1 cellular context compared by ENCODE assay signal in the genomic region with DNA sequence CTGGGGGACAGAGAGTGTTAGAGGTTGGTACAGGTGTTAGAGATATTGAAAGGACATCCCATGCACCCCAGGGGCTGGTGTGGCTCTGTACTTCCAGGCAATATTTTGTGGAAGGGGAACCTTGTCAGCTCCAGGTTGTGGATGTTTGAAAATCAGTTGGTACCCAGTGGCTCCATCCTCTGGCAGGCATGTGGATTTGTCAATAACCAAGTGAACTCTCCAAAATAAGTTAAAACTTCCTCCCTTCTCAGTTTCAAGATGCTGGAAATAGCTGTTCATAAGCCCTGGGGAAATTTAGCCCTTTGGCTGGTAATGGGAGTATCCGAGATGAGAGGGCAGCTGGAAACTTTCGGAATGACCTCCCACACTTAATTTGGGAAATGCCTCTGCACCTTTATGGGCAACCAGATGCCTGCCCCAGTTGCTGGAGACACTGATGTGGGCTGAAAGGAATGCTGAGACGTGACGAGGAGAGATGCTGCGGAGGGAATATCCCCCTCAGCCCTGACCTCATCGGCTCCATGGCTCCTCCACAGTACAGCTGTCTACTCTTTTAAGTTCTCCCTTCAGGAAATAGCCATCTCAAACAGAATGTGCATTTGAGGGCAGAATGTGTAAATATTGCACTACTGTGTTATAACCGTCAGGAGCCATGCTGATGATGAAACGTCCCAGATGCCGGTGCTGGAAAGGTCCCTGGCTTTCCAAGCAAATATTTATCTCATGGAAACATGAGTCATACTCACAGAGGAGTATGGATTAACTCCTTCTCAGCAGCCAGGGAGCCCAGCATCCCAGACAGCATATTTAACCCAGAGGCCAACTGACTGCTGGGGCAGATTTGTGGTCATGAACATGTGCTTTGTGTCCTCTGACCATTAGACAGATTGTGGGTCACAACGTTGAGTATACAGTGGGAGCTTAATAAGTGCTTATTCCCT.
TF ChIP-seq lines count a peak whose summit lies in the region.

No MANE protein-coding gene starts in this region.

TF ChIP-seq in HEK293, 187 proteins besides CTCF, POLR2A, EP300 and RAD21 (continued from another document and continues in another):
- TF ChIP-seq, protein P1, sequence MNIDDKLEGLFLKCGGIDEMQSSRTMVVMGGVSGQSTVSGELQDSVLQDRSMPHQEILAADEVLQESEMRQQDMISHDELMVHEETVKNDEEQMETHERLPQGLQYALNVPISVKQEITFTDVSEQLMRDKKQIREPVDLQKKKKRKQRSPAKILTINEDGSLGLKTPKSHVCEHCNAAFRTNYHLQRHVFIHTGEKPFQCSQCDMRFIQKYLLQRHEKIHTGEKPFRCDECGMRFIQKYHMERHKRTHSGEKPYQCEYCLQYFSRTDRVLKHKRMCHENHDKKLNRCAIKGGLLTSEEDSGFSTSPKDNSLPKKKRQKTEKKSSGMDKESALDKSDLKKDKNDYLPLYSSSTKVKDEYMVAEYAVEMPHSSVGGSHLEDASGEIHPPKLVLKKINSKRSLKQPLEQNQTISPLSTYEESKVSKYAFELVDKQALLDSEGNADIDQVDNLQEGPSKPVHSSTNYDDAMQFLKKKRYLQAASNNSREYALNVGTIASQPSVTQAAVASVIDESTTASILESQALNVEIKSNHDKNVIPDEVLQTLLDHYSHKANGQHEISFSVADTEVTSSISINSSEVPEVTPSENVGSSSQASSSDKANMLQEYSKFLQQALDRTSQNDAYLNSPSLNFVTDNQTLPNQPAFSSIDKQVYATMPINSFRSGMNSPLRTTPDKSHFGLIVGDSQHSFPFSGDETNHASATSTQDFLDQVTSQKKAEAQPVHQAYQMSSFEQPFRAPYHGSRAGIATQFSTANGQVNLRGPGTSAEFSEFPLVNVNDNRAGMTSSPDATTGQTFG (tag by site-specific recombination; IDR thresholded peaks at IDR 0.05; ENCODE audit: borderline replicate concordance) = no peak
- TF ChIP-seq ZNF558 (tag by site-specific recombination; IDR thresholded peaks at IDR 0.05) = 0 out of 2 replicates have a peak, but pooled peaks have one; percentile 9
- TF ChIP-seq, protein P2, sequence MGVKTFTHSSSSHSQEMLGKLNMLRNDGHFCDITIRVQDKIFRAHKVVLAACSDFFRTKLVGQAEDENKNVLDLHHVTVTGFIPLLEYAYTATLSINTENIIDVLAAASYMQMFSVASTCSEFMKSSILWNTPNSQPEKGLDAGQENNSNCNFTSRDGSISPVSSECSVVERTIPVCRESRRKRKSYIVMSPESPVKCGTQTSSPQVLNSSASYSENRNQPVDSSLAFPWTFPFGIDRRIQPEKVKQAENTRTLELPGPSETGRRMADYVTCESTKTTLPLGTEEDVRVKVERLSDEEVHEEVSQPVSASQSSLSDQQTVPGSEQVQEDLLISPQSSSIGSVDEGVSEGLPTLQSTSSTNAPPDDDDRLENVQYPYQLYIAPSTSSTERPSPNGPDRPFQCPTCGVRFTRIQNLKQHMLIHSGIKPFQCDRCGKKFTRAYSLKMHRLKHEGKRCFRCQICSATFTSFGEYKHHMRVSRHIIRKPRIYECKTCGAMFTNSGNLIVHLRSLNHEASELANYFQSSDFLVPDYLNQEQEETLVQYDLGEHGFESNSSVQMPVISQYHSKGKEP (tag by site-specific recombination; IDR thresholded peaks at IDR 0.05) = 0 out of 2 replicates have a peak, but pooled peaks have one; percentile 21
- TF ChIP-seq ZSCAN23 (tag by site-specific recombination; IDR thresholded peaks at IDR 0.05) = peak; percentile 43; the same call in 1 of the 2 replicates
- peak; percentile 67 for TF ChIP-seq ZBTB17 (tag by site-specific recombination; IDR thresholded peaks at IDR 0.05)
- no peak for TF ChIP-seq ZNF677 (tag by site-specific recombination; IDR thresholded peaks at IDR 0.05)
- peak; percentile 97; the same call in 1 of the 2 replicates for TF ChIP-seq MZF1 (tag by site-specific recombination; IDR thresholded peaks at IDR 0.05; ENCODE audit: borderline replicate concordance)
- TF ChIP-seq, protein P3, sequence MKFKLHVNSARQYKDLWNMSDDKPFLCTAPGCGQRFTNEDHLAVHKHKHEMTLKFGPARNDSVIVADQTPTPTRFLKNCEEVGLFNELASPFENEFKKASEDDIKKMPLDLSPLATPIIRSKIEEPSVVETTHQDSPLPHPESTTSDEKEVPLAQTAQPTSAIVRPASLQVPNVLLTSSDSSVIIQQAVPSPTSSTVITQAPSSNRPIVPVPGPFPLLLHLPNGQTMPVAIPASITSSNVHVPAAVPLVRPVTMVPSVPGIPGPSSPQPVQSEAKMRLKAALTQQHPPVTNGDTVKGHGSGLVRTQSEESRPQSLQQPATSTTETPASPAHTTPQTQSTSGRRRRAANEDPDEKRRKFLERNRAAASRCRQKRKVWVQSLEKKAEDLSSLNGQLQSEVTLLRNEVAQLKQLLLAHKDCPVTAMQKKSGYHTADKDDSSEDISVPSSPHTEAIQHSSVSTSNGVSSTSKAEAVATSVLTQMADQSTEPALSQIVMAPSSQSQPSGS (tag by site-specific recombination; IDR thresholded peaks at IDR 0.05; ENCODE audit: low read depth) = peak; percentile 45; the same call in 1 of the 2 replicates
- peak; percentile 85 for TF ChIP-seq ZFHX2 (tag by site-specific recombination; conservative IDR thresholded peaks at IDR 0.05)
- peak; percentile 74 for TF ChIP-seq HOXD13 (CRISPR knock-in tag; IDR thresholded peaks at IDR 0.05; ENCODE audit: borderline replicate concordance)
- peak; percentile 89; the same call in 1 of the 2 replicates for TF ChIP-seq ZNF10 (tag by site-specific recombination; IDR thresholded peaks at IDR 0.05)
- peak; percentile 79; the same call in 1 of the 2 replicates for TF ChIP-seq ZBTB20 (tag by site-specific recombination; IDR thresholded peaks at IDR 0.05)
- TF ChIP-seq ZNF398 (tag by site-specific recombination; IDR thresholded peaks at IDR 0.05) = peak; percentile 60
- no peak for TF ChIP-seq ZBTB10 (tag by site-specific recombination; IDR thresholded peaks at IDR 0.05)
- TF ChIP-seq ZNF394 (tag by site-specific recombination; IDR thresholded peaks at IDR 0.05; ENCODE audit: borderline replicate concordance) = peak; percentile 95
- no peak for TF ChIP-seq ZNF560 (tag by site-specific recombination; IDR thresholded peaks at IDR 0.05; ENCODE audit: borderline replicate concordance)
- TF ChIP-seq ZXDB (tag by site-specific recombination; IDR thresholded peaks at IDR 0.05) = peak; percentile 69
- TF ChIP-seq SP3 (tag by site-specific recombination; IDR thresholded peaks at IDR 0.05) = peak; percentile 20; the same call in 1 of the 2 replicates
- 0 out of 2 replicates have a peak, but pooled peaks have one; percentile 32 for TF ChIP-seq ZNF2 (tag by site-specific recombination; IDR thresholded peaks at IDR 0.05)
- TF ChIP-seq KLF8 (tag by site-specific recombination; IDR thresholded peaks at IDR 0.05) = peak; percentile 56; the same call in 1 of the 2 replicates
- TF ChIP-seq GLI4 (tag by site-specific recombination; IDR thresholded peaks at IDR 0.05) = peak; percentile 16; the same call in 1 of the 2 replicates
- TF ChIP-seq, protein P4, sequence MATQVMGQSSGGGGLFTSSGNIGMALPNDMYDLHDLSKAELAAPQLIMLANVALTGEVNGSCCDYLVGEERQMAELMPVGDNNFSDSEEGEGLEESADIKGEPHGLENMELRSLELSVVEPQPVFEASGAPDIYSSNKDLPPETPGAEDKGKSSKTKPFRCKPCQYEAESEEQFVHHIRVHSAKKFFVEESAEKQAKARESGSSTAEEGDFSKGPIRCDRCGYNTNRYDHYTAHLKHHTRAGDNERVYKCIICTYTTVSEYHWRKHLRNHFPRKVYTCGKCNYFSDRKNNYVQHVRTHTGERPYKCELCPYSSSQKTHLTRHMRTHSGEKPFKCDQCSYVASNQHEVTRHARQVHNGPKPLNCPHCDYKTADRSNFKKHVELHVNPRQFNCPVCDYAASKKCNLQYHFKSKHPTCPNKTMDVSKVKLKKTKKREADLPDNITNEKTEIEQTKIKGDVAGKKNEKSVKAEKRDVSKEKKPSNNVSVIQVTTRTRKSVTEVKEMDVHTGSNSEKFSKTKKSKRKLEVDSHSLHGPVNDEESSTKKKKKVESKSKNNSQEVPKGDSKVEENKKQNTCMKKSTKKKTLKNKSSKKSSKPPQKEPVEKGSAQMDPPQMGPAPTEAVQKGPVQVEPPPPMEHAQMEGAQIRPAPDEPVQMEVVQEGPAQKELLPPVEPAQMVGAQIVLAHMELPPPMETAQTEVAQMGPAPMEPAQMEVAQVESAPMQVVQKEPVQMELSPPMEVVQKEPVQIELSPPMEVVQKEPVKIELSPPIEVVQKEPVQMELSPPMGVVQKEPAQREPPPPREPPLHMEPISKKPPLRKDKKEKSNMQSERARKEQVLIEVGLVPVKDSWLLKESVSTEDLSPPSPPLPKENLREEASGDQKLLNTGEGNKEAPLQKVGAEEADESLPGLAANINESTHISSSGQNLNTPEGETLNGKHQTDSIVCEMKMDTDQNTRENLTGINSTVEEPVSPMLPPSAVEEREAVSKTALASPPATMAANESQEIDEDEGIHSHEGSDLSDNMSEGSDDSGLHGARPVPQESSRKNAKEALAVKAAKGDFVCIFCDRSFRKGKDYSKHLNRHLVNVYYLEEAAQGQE (tag by site-specific recombination; IDR thresholded peaks at IDR 0.05) = 0 out of 2 replicates have a peak, but pooled peaks have one; percentile 44
- peak; percentile 87 for TF ChIP-seq SP7 (tag by site-specific recombination; IDR thresholded peaks at IDR 0.05)
- TF ChIP-seq ZNF555 (tag by site-specific recombination; conservative IDR thresholded peaks at IDR 0.05) = no peak
- TF ChIP-seq FEZF1 (tag by site-specific recombination; IDR thresholded peaks at IDR 0.05) = peak; percentile 95
- TF ChIP-seq YY2 (tag by site-specific recombination; IDR thresholded peaks at IDR 0.05) = 0 out of 2 replicates have a peak, but pooled peaks have one; percentile 23
- peak; percentile 50 for TF ChIP-seq ZNF692 (tag by site-specific recombination; IDR thresholded peaks at IDR 0.05)
- TF ChIP-seq, protein P5, sequence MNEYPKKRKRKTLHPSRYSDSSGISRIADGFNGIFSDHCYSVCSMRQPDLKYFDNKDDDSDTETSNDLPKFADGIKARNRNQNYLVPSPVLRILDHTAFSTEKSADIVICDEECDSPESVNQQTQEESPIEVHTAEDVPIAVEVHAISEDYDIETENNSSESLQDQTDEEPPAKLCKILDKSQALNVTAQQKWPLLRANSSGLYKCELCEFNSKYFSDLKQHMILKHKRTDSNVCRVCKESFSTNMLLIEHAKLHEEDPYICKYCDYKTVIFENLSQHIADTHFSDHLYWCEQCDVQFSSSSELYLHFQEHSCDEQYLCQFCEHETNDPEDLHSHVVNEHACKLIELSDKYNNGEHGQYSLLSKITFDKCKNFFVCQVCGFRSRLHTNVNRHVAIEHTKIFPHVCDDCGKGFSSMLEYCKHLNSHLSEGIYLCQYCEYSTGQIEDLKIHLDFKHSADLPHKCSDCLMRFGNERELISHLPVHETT (tag by site-specific recombination; IDR thresholded peaks at IDR 0.05) = peak; percentile 70; the same call in 1 of the 2 replicates
- TF ChIP-seq EGR2 (tag by site-specific recombination; IDR thresholded peaks at IDR 0.05; ENCODE audit: low read depth) = peak; percentile 85
- TF ChIP-seq ZNF416 (tag by site-specific recombination; IDR thresholded peaks at IDR 0.05) = no peak
